8 cellular contexts compared by ENCODE assay signal in genomic region chr7:151876112-151876898, GRCh38. TPM values are rescaled to one million over a fixed set of nuclear protein-coding genes. Genes with fewer than 3 reads are reported as not detected.
DNase-seq lines count a peak whose midpoint lies in the region; ATAC-seq and TF ChIP-seq lines count a peak whose summit lies in the region.

No MANE protein-coding gene starts in this region.

- no peaks in the 10 kb centered on the region for H3K36me3 ChIP-seq in lung (ENCODE audit: control insufficient read depth in 2 of 2, insufficient read depth in 2 of 2, low read length in 2 of 2)

- peaks cover 0 to 3% of the 10 kb centered on the region in 2 donors for H3K4me1 ChIP-seq in lung (ENCODE audit: control insufficient read depth in 2 of 2, insufficient read depth in 2 of 2, low read length in 2 of 2)

- no peaks in the 10 kb centered on the region for H3K27me3 ChIP-seq in lung (ENCODE audit: control insufficient read depth, insufficient read depth)

- DNase-seq in NCI-H510A treated with DMSO at 0.1 percent for 48 hours (lab: John Stamatoyannopoulos, UW): peak; percentile 36
- DNase-seq in NCI-H510A (lab: John Stamatoyannopoulos, UW): no peak
- DNase-seq in NCI-H1694 treated with DMSO at 0.1 percent for 48 hours (lab: John Stamatoyannopoulos, UW): peak; percentile 40
- DNase-seq in activated CD4-positive, alpha-beta T cell treated with anti-CD3 and anti-CD28 coated beads, Interleukin-2, amount 50 U/mL, for 1 hour: peak; percentile 49
- peak; percentile 87 for DNase-seq in coronary artery (ENCODE audit: low spot score)
- DNase-seq in lung (ENCODE audit: low spot score): peak; percentile 83
- DNase-seq in stimulated activated CD4-positive, alpha-beta T cell treated with anti-CD3 and anti-CD28 coated beads, TNF-alpha, amount 100 ng/mL, for 1 hour (ENCODE audit: low read depth in 3 of 3, low spot score in 1 of 3): peak; percentile 30 to 55 (median 53)

- H3K9me3 ChIP-seq in lung (ENCODE audit: control insufficient read depth in 2 of 2, insufficient read depth in 1 of 2, low read length in 1 of 2): no peaks in the 10 kb centered on the region

- H3K27ac ChIP-seq in coronary artery: peak overlapping the region; percentile 83 to 94
- H3K27ac ChIP-seq in lung (ENCODE audit: low read depth in 1 of 2, low read length in 1 of 2): peak overlapping the region; percentile 90 to 92

- 0 to 1% methylated on average over 68 to 84 of the region's 84 CpGs for WGBS in lung, 2 donors

- TF ChIP-seq CTCF in coronary artery (IDR thresholded peaks at IDR 0.05): no peak
- no peak for TF ChIP-seq CTCF in lung (IDR thresholded peaks at IDR 0.05; ENCODE audit: control extremely low read depth, extremely low read depth)

- ATAC-seq in lung (ENCODE audit: insufficient read depth, low FRiP score) (peak; percentile 33), GM19463 (IDR thresholded peaks at IDR 0.05; ENCODE audit: unreplicated experiment) (no peak)

- H3K4me3 ChIP-seq in coronary artery: peak overlapping the region; percentile 79
- H3K4me3 ChIP-seq in lung: peak overlapping the region; percentile 71

RNA-seq across cellular contexts. Expression of gene PRKAG2, which starts 0.6 kb away (rescaled TPM):
- total RNA-seq in lung: 10 to 100 TPM; 25.5 to 33.3 TPM
- 10 to 100 TPM; 17.5 to 22.3 TPM for polyA plus RNA-seq in lung
